ENCODE assay signal across 7 cellular contexts in genomic region chr17:6044261-6044660, GRCh38. TPM values are rescaled to one million over a fixed set of nuclear protein-coding genes. Genes with fewer than 3 reads are reported as not detected.
"Had no signal": no experiment of that assay in that cellular context is flagged by ENCODE, and none has a peak within 500 bp of the region (broad histone marks: within the 10 kb centered on the region; RNA-seq: fewer than 3 reads in every experiment).

No MANE protein-coding gene starts in this region.

- H3K4me2 ChIP-seq: GM23338 had no signal

- DNase-seq: H9, HCEC 1CT, IMR-90, KG1 had no signal

- H2AFZ ChIP-seq: GM23338 had no signal

- H3K4me3 ChIP-seq: GM23338, K562 had no signal

RNA-seq across cellular contexts. Expression of gene WSCD1, which starts 25.9 kb away (rescaled TPM):
- total RNA-seq: HT-29, IMR-90, K562 had no signal
- polyA plus RNA-seq: K562 had no signal
